25 cellular contexts compared by ENCODE assay signal in genomic region chr4:1806223-1806564, GRCh38. TPM values are rescaled to one million over a fixed set of nuclear protein-coding genes. Genes with fewer than 3 reads are reported as not detected.
"Had no signal": no experiment of that assay in that cellular context is flagged by ENCODE, and none has a peak within 500 bp of the region (broad histone marks: within the 10 kb centered on the region; RNA-seq: fewer than 3 reads in every experiment).

No MANE protein-coding gene starts in this region.

- H3K4me1 ChIP-seq: left lung, psoas muscle, testis, tibial artery had no signal

- H3K27me3 ChIP-seq: dorsolateral prefrontal cortex, gastrocnemius medialis, left lung, sigmoid colon, testis, tibial artery had no signal

- H3K9me3 ChIP-seq: gastrocnemius medialis, left lung, mucosa of descending colon, psoas muscle, sigmoid colon, spleen, testis, tibial artery had no signal

- DNase-seq: dorsolateral prefrontal cortex; effector CD4-positive, alpha-beta T cell; foreskin fibroblast; gastrocnemius medialis; head of caudate nucleus; left lung; mesenchymal stem cell; naive B cell; psoas muscle; sigmoid colon; spleen; stimulated activated CD4-positive, alpha-beta T cell treated with anti-CD3 and anti-CD28 coated beads, Interleukin-4, amount 100 ng/mL, for 4 hours; stimulated activated naive CD8-positive, alpha-beta T cell treated with anti-CD3 and anti-CD28 coated beads, Interleukin-15, Interleukin-2, amounts not matched to agents 100 U/mL and 50 U/mL, for 24 hours; substantia nigra; testis; tibial artery had no signal

- H3K4me3 ChIP-seq: dorsolateral prefrontal cortex, gastrocnemius medialis, left lung, mucosa of descending colon, psoas muscle, sigmoid colon, spleen, testis, tibial artery had no signal

- H3K4me3 Mint-ChIP-seq: mesothelial cell of epicardium; naive B cell; natural killer cell treated with Interleukin-12 subunit alpha and Interleukin-12 subunit beta and Interleukin-15 and Interleukin-18, amount 100 ng/mL, for 72 hours; neural crest cell; stimulated activated memory B cell treated with anti-CD40 and anti-IgM and Interleukin-4, amounts not matched to agents 10 μg/mL and 1 μg/mL and 100 μg/mL, for 72 hours; type B pancreatic cell had no signal

- H3K27ac Mint-ChIP-seq: mesothelial cell of epicardium; naive B cell; natural killer cell treated with Interleukin-12 subunit alpha and Interleukin-12 subunit beta and Interleukin-15 and Interleukin-18, amount 100 ng/mL, for 72 hours; stimulated activated memory B cell treated with anti-CD40 and anti-IgM and Interleukin-4, amounts not matched to agents 10 μg/mL and 1 μg/mL and 100 μg/mL, for 72 hours; type B pancreatic cell had no signal

- H3K9me3 Mint-ChIP-seq: mesothelial cell of epicardium; naive B cell; natural killer cell treated with Interleukin-12 subunit alpha and Interleukin-12 subunit beta and Interleukin-15 and Interleukin-18, amount 100 ng/mL, for 72 hours; neural crest cell; stimulated activated memory B cell treated with anti-CD40 and anti-IgM and Interleukin-4, amounts not matched to agents 10 μg/mL and 1 μg/mL and 100 μg/mL, for 72 hours; type B pancreatic cell had no signal

- H3K36me3 ChIP-seq: gastrocnemius medialis, sigmoid colon, tibial artery had no signal

- ATAC-seq: esophagus mucosa; gastrocnemius medialis; left lung; mucosa of descending colon; natural killer cell treated with Interleukin-12 subunit alpha and Interleukin-12 subunit beta and Interleukin-15 and Interleukin-18, amount 100 ng/mL, for 72 hours; psoas muscle; right cardiac atrium; stimulated activated memory B cell treated with anti-CD40 and anti-IgM and Interleukin-4, amounts not matched to agents 10 μg/mL and 1 μg/mL and 100 μg/mL, for 72 hours; stimulated activated naive CD8-positive, alpha-beta T cell treated with anti-CD3 and anti-CD28 coated beads, Interleukin-15, Interleukin-2, amounts not matched to agents 100 U/mL and 50 U/mL, for 24 hours had no signal

- H3K27ac ChIP-seq: dorsolateral prefrontal cortex, epithelial cell of prostate, gastrocnemius medialis, left lung, psoas muscle, sigmoid colon, spleen, testis, tibial artery had no signal

- H3K36me3 Mint-ChIP-seq: mesothelial cell of epicardium; naive B cell; natural killer cell treated with Interleukin-12 subunit alpha and Interleukin-12 subunit beta and Interleukin-15 and Interleukin-18, amount 100 ng/mL, for 72 hours; stimulated activated memory B cell treated with anti-CD40 and anti-IgM and Interleukin-4, amounts not matched to agents 10 μg/mL and 1 μg/mL and 100 μg/mL, for 72 hours; type B pancreatic cell had no signal

- H3K4me1 Mint-ChIP-seq: mesothelial cell of epicardium; naive B cell; neural crest cell; stimulated activated memory B cell treated with anti-CD40 and anti-IgM and Interleukin-4, amounts not matched to agents 10 μg/mL and 1 μg/mL and 100 μg/mL, for 72 hours had no signal

- H3K27me3 Mint-ChIP-seq: natural killer cell treated with Interleukin-12 subunit alpha and Interleukin-12 subunit beta and Interleukin-15 and Interleukin-18, amount 100 ng/mL, for 72 hours; type B pancreatic cell had no signal

RNA-seq across cellular contexts. Expression of gene FGFR3, which starts 13.1 kb away (rescaled TPM):
- total RNA-seq: natural killer cell treated with Interleukin-12 subunit alpha and Interleukin-12 subunit beta and Interleukin-15 and Interleukin-18, amount 100 ng/mL, for 72 hours had no signal
